ENCODE assay signal across 1 cellular context in the genomic region with DNA sequence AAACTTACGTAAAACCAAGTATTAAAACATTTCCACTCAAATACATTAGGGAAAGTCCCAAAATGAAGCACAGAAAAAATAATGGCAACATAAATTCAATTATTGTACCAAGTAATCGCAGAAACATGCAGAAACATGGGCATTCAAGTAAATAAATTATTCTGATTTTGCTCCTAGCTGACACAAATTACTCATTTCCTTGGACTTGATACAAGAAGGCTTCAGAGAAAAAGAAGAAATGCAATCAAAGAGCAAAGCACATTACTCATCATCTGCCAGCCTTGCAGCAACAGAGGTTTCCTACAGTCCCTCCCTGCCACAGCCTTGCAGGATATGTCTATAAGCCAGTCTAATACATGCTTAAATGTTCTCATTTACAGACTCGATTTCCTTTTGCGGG.
TF ChIP-seq lines count a peak whose summit lies in the region.

No MANE protein-coding gene starts in this region.

TF ChIP-seq in SK-N-SH treated with all-trans-retinoic acid at 6 μM for 48 hours, 23 proteins besides CTCF, POLR2A, EP300 and RAD21 (continued from another document):
- TF ChIP-seq, protein P1, sequence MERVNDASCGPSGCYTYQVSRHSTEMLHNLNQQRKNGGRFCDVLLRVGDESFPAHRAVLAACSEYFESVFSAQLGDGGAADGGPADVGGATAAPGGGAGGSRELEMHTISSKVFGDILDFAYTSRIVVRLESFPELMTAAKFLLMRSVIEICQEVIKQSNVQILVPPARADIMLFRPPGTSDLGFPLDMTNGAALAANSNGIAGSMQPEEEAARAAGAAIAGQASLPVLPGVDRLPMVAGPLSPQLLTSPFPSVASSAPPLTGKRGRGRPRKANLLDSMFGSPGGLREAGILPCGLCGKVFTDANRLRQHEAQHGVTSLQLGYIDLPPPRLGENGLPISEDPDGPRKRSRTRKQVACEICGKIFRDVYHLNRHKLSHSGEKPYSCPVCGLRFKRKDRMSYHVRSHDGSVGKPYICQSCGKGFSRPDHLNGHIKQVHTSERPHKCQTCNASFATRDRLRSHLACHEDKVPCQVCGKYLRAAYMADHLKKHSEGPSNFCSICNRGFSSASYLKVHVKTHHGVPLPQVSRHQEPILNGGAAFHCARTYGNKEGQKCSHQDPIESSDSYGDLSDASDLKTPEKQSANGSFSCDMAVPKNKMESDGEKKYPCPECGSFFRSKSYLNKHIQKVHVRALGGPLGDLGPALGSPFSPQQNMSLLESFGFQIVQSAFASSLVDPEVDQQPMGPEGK (CRISPR knock-in tag; IDR thresholded peaks at IDR 0.05; ENCODE audit: borderline replicate concordance), result peak; percentile 97
